In the genomic region with DNA sequence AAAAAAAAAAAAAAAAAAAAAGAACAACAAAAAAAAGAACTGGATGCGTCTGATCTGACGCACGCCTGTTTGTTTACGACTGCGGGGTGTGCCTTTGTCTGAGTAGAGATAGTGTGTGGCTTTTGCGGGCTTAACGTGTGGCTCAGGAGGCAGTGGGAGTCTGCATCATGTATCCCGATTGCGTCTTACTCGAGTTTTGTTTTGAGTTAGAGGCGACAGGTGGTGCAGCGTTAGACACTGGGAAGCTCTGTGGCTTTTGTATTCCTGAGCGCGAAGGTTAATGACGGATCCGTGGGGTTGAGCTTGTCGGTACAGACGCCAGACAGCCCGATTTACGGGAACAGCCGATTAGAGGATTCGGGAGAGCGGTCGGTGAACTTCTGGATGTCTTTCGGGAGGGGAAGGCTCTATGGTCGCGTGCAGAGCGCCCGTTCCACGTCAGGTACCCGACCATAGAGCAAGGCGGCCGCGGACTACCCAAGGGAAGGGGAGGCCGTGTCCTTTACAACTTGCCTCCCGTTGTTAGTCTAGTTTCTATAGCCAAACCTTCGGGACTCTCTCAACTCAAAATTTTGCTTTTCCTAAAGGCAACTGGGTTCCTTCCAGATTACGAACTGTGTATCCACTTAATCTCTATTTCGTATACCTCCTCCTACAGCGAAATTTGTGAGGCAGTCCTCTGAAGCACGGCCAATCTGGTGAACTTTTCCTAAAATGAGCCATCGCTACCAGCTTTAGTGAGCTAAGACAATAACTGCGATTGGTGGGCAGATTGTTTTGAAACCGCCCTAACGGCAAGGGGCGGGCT, we compare ENCODE assay signal across 8 cellular contexts. TPM values are rescaled to one million over a fixed set of nuclear protein-coding genes. Genes with fewer than 3 reads are reported as not detected.
DNase-seq lines count a peak whose midpoint lies in the region; ATAC-seq and TF ChIP-seq lines count a peak whose summit lies in the region.

No MANE protein-coding gene starts in this region.

- peaks cover 11% of the 10 kb centered on the region for H3K36me3 ChIP-seq in upper lobe of right lung

- H3K9me3 ChIP-seq in upper lobe of right lung = no peaks in the 10 kb centered on the region

- H3K4me1 Mint-ChIP-seq in activated naive CD4-positive, alpha-beta T cell treated with anti-CD3 and anti-CD28 coated beads, Interleukin-2, amount 10 ng/mL, durations not matched to agents 7 days and 5 days = peaks cover 42% of the 10 kb centered on the region
- peaks cover 25% of the 10 kb centered on the region for H3K4me1 Mint-ChIP-seq in glutamatergic neuron (ENCODE audit: low read depth, unreplicated experiment)

- CTCF ChIA-PET in activated naive CD4-positive, alpha-beta T cell treated with anti-CD3 and anti-CD28 coated beads, Interleukin-2, amount 10 ng/mL, durations not matched to agents 7 days and 5 days (lab: Charles Lee) = interaction anchor here (1.0 to 7.8 kb wide), 8 partner anchors 35 to 137 kb away, joined by 3 to 92 read pairs (median 5); partner anchors contain the start of genes B9D2 and CCDC97

- H3K27me3 ChIP-seq in HL-60 (ENCODE audit: insufficient read depth, poor library complexity, severe bottlenecking) (no peaks in the 10 kb centered on the region), upper lobe of right lung (no peaks in the 10 kb centered on the region)

- peaks cover 11% of the 10 kb centered on the region for H3K27me3 Mint-ChIP-seq in activated naive CD4-positive, alpha-beta T cell treated with anti-CD3 and anti-CD28 coated beads, Interleukin-2, amount 10 ng/mL, durations not matched to agents 7 days and 5 days
- peaks cover 7% of the 10 kb centered on the region for H3K27me3 Mint-ChIP-seq in glutamatergic neuron (ENCODE audit: unreplicated experiment)

- H3K27ac ChIP-seq in HL-60 (replicated peaks) = peak overlapping the region; percentile 95
- H3K27ac ChIP-seq in upper lobe of right lung = peak overlapping the region; percentile 97

- peak overlapping the region; percentile 100 for H3K27ac Mint-ChIP-seq in activated naive CD4-positive, alpha-beta T cell treated with anti-CD3 and anti-CD28 coated beads, Interleukin-2, amount 10 ng/mL, durations not matched to agents 7 days and 5 days
- peak overlapping the region; percentile 97 for H3K27ac Mint-ChIP-seq in glutamatergic neuron (ENCODE audit: unreplicated experiment)

- peaks cover 20% of the 10 kb centered on the region for H3K4me1 ChIP-seq in upper lobe of right lung

- peak overlapping the region; percentile 88 for H3K4me3 ChIP-seq in AG10803 (ENCODE audit: low read length)
- H3K4me3 ChIP-seq in HL-60 (replicated peaks; ENCODE audit: insufficient read depth, low read length) = peak overlapping the region; percentile 62
- peak overlapping the region; percentile 80 for H3K4me3 ChIP-seq in upper lobe of right lung

- H3K36me3 Mint-ChIP-seq in activated naive CD4-positive, alpha-beta T cell treated with anti-CD3 and anti-CD28 coated beads, Interleukin-2, amount 10 ng/mL, durations not matched to agents 7 days and 5 days = peaks cover 27% of the 10 kb centered on the region
- H3K36me3 Mint-ChIP-seq in glutamatergic neuron (ENCODE audit: unreplicated experiment) = no peaks in the 10 kb centered on the region

- peak overlapping the region; percentile 79 for H3K4me3 Mint-ChIP-seq in activated naive CD4-positive, alpha-beta T cell treated with anti-CD3 and anti-CD28 coated beads, Interleukin-2, amount 10 ng/mL, durations not matched to agents 7 days and 5 days
- peak overlapping the region; percentile 94 for H3K4me3 Mint-ChIP-seq in glutamatergic neuron (ENCODE audit: unreplicated experiment)

- peak; percentile 1 for ATAC-seq in GM18873 (IDR thresholded peaks at IDR 0.05; ENCODE audit: low FRiP score, unreplicated experiment)
- ATAC-seq in upper lobe of right lung = no peak

- intact Hi-C loops in posterior cingulate gyrus (cut with DNase I) = loop anchor here (2.0 kb wide), 2 partner anchors 546 to 600 kb away; partner anchors contain the start of genes COQ8B and ITPKC
- intact Hi-C loops in upper lobe of right lung (cut with DNase I) = no loop called here

- peak; percentile 81 for DNase-seq in AG10803 (ENCODE audit: low read depth)
- DNase-seq in HL-60 (ENCODE audit: low read depth in 1 of 2, low spot score in 1 of 2) = peak; percentile 64 to 70
- peak; percentile 63 for DNase-seq in SHP77 treated with DMSO at 0.1 percent for 48 hours (lab: John Stamatoyannopoulos, UW)
- DNase-seq in activated naive CD4-positive, alpha-beta T cell treated with anti-CD3 and anti-CD28 coated beads, Interleukin-2, amount 10 ng/mL, durations not matched to agents 7 days and 5 days = peak; percentile 89
- peak; percentile 66 for DNase-seq in glutamatergic neuron
- DNase-seq in posterior cingulate gyrus = peak; percentile 45 to 95 (median 62)
- DNase-seq in upper lobe of right lung = peak; percentile 83

- no peak for TF ChIP-seq CTCF in AG10803 (conservative IDR thresholded peaks at IDR 0.05; ENCODE audit: low read length)
- TF ChIP-seq CTCF in HL-60 (IDR thresholded peaks at IDR 0.05; ENCODE audit: insufficient read depth, low read length) = no peak
- no peak for TF ChIP-seq CTCF in glutamatergic neuron (IDR thresholded peaks at IDR 0.05; ENCODE audit: partially characterized antibody, unreplicated experiment)
- no peak for TF ChIP-seq CTCF in upper lobe of right lung (IDR thresholded peaks at IDR 0.05)

- no peaks in the 10 kb centered on the region for H3K9me3 Mint-ChIP-seq in activated naive CD4-positive, alpha-beta T cell treated with anti-CD3 and anti-CD28 coated beads, Interleukin-2, amount 10 ng/mL, durations not matched to agents 7 days and 5 days
- H3K9me3 Mint-ChIP-seq in glutamatergic neuron (ENCODE audit: unreplicated experiment) = peaks cover 20% of the 10 kb centered on the region

RNA-seq across cellular contexts. Expression of gene HNRNPUL1, which starts 0.9 kb away (rescaled TPM):
- total RNA-seq in glutamatergic neuron (ENCODE audit: unreplicated experiment) (201 TPM), upper lobe of right lung (171 TPM)

RNA-seq across cellular contexts. Expression of gene AXL, which starts 44.2 kb away (rescaled TPM):
- total RNA-seq in glutamatergic neuron (ENCODE audit: unreplicated experiment) (not detected), upper lobe of right lung (59.1 TPM)

RNA-seq across cellular contexts. Expression of gene CCDC97, which starts 46.7 kb away (rescaled TPM):
- total RNA-seq in glutamatergic neuron (ENCODE audit: unreplicated experiment) = 36.7 TPM
- total RNA-seq in upper lobe of right lung = 31.9 TPM

Comparison
In these comparisons a context has a peak if more than half of its experiments do, and no peak if none do; other contexts are left out.
1. RNA of gene AXL, which starts 44.2 kb away (total RNA-seq): 59.1 TPM in upper lobe of right lung (single experiment); not detected in glutamatergic neuron (single experiment); every median in the first group is over 10 times any median in the second.
2. Peak in every context shown above with its lines, with median percentiles within 50 percentile points of each other: DNase-seq and H3K4me3 ChIP-seq.